In the genomic region with DNA sequence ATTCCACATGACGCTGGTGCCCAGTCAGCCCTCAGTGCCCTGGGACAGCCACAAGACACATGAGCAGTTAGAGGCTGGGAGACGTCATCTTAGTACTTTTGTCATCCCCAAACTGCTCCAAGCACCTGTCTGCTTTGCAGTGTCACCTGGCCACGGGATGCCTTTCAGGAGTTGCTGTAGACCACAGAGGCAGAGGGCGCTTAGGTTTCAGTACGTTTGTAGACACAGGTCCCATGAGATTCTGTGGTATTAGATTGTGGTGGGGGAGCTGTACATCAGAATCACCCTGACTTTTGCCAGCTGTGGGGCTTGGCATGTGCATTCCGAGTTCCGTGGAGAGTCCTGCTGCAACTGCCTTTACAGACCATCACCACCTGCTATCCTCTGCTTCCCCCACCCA, we compare ENCODE assay signal across 17 cellular contexts. TPM values are rescaled to one million over a fixed set of nuclear protein-coding genes. Genes with fewer than 3 reads are reported as not detected.
A peak's percentile ranks its signal among the peaks of the same experiment; 100 is the strongest.
DNase-seq lines count a peak whose midpoint lies in the region; ATAC-seq and TF ChIP-seq lines count a peak whose summit lies in the region.
"Had no signal": no experiment of that assay in that cellular context is flagged by ENCODE, and none has a peak within 500 bp of the region (broad histone marks: within the 10 kb centered on the region; RNA-seq: fewer than 3 reads in every experiment).

No MANE protein-coding gene starts in this region.

- H3K9ac ChIP-seq in BLaER1 (no peak overlapping the region; the same call in 1 of the 2 replicates), HCT116 (ENCODE audit: low read length) (no peak overlapping the region)

- no peak for DNase-seq in HCT116 (ENCODE audit: low read depth, low spot score)
- peak; percentile 64 for DNase-seq in NCI-H2107 treated with DMSO at 0.1 percent for 48 hours (lab: John Stamatoyannopoulos, UW; ENCODE audit: unreplicated experiment)
- DNase-seq in myocyte (ENCODE audit: low read depth): peak; percentile 66
- DNase-seq in DMS153 (lab: John Stamatoyannopoulos, UW): no peak
- no peak for DNase-seq in stimulated activated naive CD8-positive, alpha-beta T cell treated with anti-CD3 and anti-CD28 coated beads, Interleukin-15, Interleukin-2, amounts not matched to agents 100 U/mL and 50 U/mL, for 24 hours
- DNase-seq in kidney glomerular epithelial cell (lab: John Stamatoyannopoulos, UW): no peak
- DNase-seq: Calu3; CD4-positive, CD25-positive, alpha-beta regulatory T cell; GF-D8; H9; KBM-7; NCI-H1105 treated with DMSO at 0.1 percent for 48 hours; NCI-H187 treated with DMSO at 0.1 percent for 48 hours; NCI-H510A; SHP77 treated with DMSO at 0.1 percent for 48 hours had no signal

- peaks cover 12% of the 10 kb centered on the region for H3K9me3 ChIP-seq in BLaER1
- H3K9me3 ChIP-seq in HCT116 (ENCODE audit: control insufficient read depth in 1 of 2, insufficient read depth in 1 of 2, low read depth in 1 of 2, low read length in 2 of 2): peaks cover 0 to 7% of the 10 kb centered on the region in 2 experiments; a peak in 1 of 4 replicates

- intact Hi-C loops in HCT116 (cut with micrococcal nuclease): no loop called here

- peaks cover 44% of the 10 kb centered on the region for H3K4me1 ChIP-seq in BLaER1
- no peaks in the 10 kb centered on the region for H3K4me1 ChIP-seq in HCT116 (ENCODE audit: control insufficient read depth in 1 of 2, insufficient read depth in 2 of 2, low read length in 2 of 2)

- H4K20me1 ChIP-seq in BLaER1 (peaks cover 65% of the 10 kb centered on the region), HCT116 (ENCODE audit: insufficient read depth) (no peaks in the 10 kb centered on the region)

- no TSS peak for BruUV-seq in HCT116 (replicated peaks; lab: Mats Ljungman, UMichigan)

- H3K4me2 ChIP-seq in BLaER1 (peak overlapping the region; percentile 76), HCT116 (ENCODE audit: low read length) (no peak overlapping the region)

- no peak overlapping the region for H3K4me3 ChIP-seq in BLaER1
- no peak overlapping the region for H3K4me3 ChIP-seq in HCT116 (replicated peaks in 1 of 2; ENCODE audit: low read depth in 1 of 2, low read length in 2 of 2)

- no peak for TF ChIP-seq CTCF in HCT116 (IDR thresholded peaks at IDR 0.05 in 2 of 3, conservative IDR thresholded peaks at IDR 0.05 in 1 of 3; ENCODE audit: borderline replicate concordance in 1 of 3, insufficient read depth in 1 of 3, low read depth in 2 of 3, low read length in 2 of 3)

- peaks cover 17% of the 10 kb centered on the region; the same call in 1 of the 2 replicates for H3K79me2 ChIP-seq in HCT116 (ENCODE audit: insufficient read depth, low read length)

- H3K27ac ChIP-seq in BLaER1 (peak overlapping the region; percentile 58; the same call in 1 of the 2 replicates), HCT116 (ENCODE audit: low read depth, low read length) (no peak overlapping the region)

- H3K36me3 ChIP-seq in BLaER1 (peaks cover 99% of the 10 kb centered on the region), HCT116 (ENCODE audit: control insufficient read depth in 1 of 2, insufficient read depth in 2 of 2, low read length in 2 of 2) (peaks cover 46 to 67% of the 10 kb centered on the region in 2 experiments)

- no peaks in the 10 kb centered on the region for H3K9me2 ChIP-seq in HCT116 (ENCODE audit: insufficient read depth)

- H3K27me3 ChIP-seq in BLaER1: no peaks in the 10 kb centered on the region
- H3K27me3 ChIP-seq in HCT116 (ENCODE audit: insufficient read depth, low read length): no peaks in the 10 kb centered on the region

- POLR2A ChIA-PET in HCT116 (lab: Charles Lee): no interaction called here

- TF ChIP-seq POLR2A in HCT116 (IDR thresholded peaks at IDR 0.05; ENCODE audit: borderline replicate concordance, extremely low read depth, insufficient read depth, insufficient read length): no peak

- no peak for ATAC-seq in HCT116
- no peak for ATAC-seq in stimulated activated naive CD8-positive, alpha-beta T cell treated with anti-CD3 and anti-CD28 coated beads, Interleukin-15, Interleukin-2, amounts not matched to agents 100 U/mL and 50 U/mL, for 24 hours
- ATAC-seq in HG03571 (IDR thresholded peaks at IDR 0.05; ENCODE audit: unreplicated experiment): no peak

- H2AFZ ChIP-seq in HCT116 (ENCODE audit: low read depth, low read length, poor library complexity, severe bottlenecking): no peak overlapping the region

- no peak for TF ChIP-seq RAD21 in HCT116 (IDR thresholded peaks at IDR 0.05; ENCODE audit: low read depth)

- RAD21 ChIA-PET in HCT116 (lab: Charles Lee; ENCODE audit: low non-redundant PET in 1 of 2, low total read pairs in 2 of 2, uncharacterized antibody in 2 of 2, unreplicated experiment in 2 of 2): no interaction called here

- CTCF ChIA-PET in HCT116 (lab: Charles Lee): no interaction called here

TF ChIP-seq in HCT116, 20 proteins besides CTCF, POLR2A, EP300 and RAD21:
- TF ChIP-seq CBX3 (IDR thresholded peaks at IDR 0.05; ENCODE audit: low read depth) (no peak), POLR2AphosphoS5 (IDR thresholded peaks at IDR 0.05; ENCODE audit: low read depth, low read length) (0 out of 2 replicates have a peak, but pooled peaks have one; percentile 7)

RNA-seq across cellular contexts. Expression of a gene that starts 16.7 kb away (rescaled TPM):
- total RNA-seq in HCT116 (2021; ENCODE audit: unreplicated experiment) (60.1 TPM), myocyte (21.3 and 26.7 TPM in 2 replicates)
- polyA plus RNA-seq in HCT116 (2012): 26.2 and 34.2 TPM in 2 replicates
- polyA plus RNA-seq in myocyte (2012): 25.2 TPM

RNA-seq across cellular contexts. Expression of a gene that starts 25.9 kb away (rescaled TPM):
- total RNA-seq in HCT116 (2021; ENCODE audit: unreplicated experiment): 41.6 TPM
- polyA plus RNA-seq in HCT116 (2012): 17.8 and 21.2 TPM in 2 replicates
- 31.6 and 37.7 TPM in 2 replicates for total RNA-seq in myocyte
- polyA plus RNA-seq in myocyte (2012): 33.4 TPM

RNA-seq across cellular contexts. Expression of a gene that starts 43.0 kb away (rescaled TPM):
- total RNA-seq in HCT116 (2021; ENCODE audit: unreplicated experiment) (12.1 TPM), myocyte (23.8 and 24.6 TPM in 2 replicates)
- polyA plus RNA-seq in HCT116 (2012): 8.7 and 9.0 TPM in 2 replicates
- polyA plus RNA-seq in myocyte (2012): 21.3 TPM

Comparison
In these comparisons a context has a peak if more than half of its experiments do, and no peak if none do; other contexts are left out.
1. DNase-seq: peak in NCI-H2107 treated with DMSO at 0.1 percent for 48 hours (single experiment) and myocyte (single experiment); none in HCT116 (single experiment), DMS153 (single experiment), stimulated activated naive CD8-positive, alpha-beta T cell treated with anti-CD3 and anti-CD28 coated beads, Interleukin-15, Interleukin-2, amounts not matched to agents 100 U/mL and 50 U/mL, for 24 hours (single experiment) and kidney glomerular epithelial cell (single experiment).